In genomic region chr7:96187735-96188622, GRCh38 we compare ENCODE assay signal across 14 cellular contexts.
DNase-seq lines count a peak whose midpoint lies in the region; ATAC-seq and TF ChIP-seq lines count a peak whose summit lies in the region.
"Had no signal": no experiment of that assay in that cellular context is flagged by ENCODE, and none has a peak within 500 bp of the region (broad histone marks: within the 10 kb centered on the region; RNA-seq: fewer than 3 reads in every experiment).

No MANE protein-coding gene starts in this region.

- H3K9me3 ChIP-seq in adipocyte (ENCODE audit: control insufficient read depth, low read length): no peaks in the 10 kb centered on the region
- H3K9me3 ChIP-seq in mucosa of descending colon: no peaks in the 10 kb centered on the region
- H3K9me3 ChIP-seq: heart left ventricle, MG63 had no signal

- H3K27me3 ChIP-seq in adipocyte (replicated peaks; ENCODE audit: control insufficient read depth, insufficient read depth, low read length): no peaks in the 10 kb centered on the region
- H3K27me3 ChIP-seq: heart left ventricle, MG63 had no signal

- TF ChIP-seq CTCF in mucosa of descending colon (IDR thresholded peaks at IDR 0.05) (no peak), GM10248 (IDR thresholded peaks at IDR 0.05; ENCODE audit: control extremely low read depth, extremely low read depth, low read depth, missing control alignments) (no peak)

- H3K4me3 Mint-ChIP-seq in activated T-cell treated with anti-CD3 and anti-CD28 coated beads, Interleukin-2, amount 50 U/mL, for 4 hours: no peak overlapping the region
- no peak overlapping the region for H3K4me3 Mint-ChIP-seq in natural killer cell treated with Interleukin-12 subunit alpha and Interleukin-12 subunit beta and Interleukin-15 and Interleukin-18, amount 100 ng/mL, for 72 hours
- H3K4me3 Mint-ChIP-seq: T-helper 2 cell treated with Interferon-gamma antibody and Interleukin-4, amounts not matched to agents 5 μg/mL and 100 μg/mL, for 36 hours had no signal

- H3K36me3 ChIP-seq in adipocyte (ENCODE audit: control insufficient read depth, insufficient read depth, low read length, severe bottlenecking) (peaks cover 48% of the 10 kb centered on the region), mucosa of descending colon (ENCODE audit: low read depth) (no peaks in the 10 kb centered on the region)
- H3K36me3 ChIP-seq: MG63 had no signal

- peak; percentile 66 for ATAC-seq in mucosa of descending colon
- no peak for ATAC-seq in activated T-cell treated with anti-CD3 and anti-CD28 coated beads, Interleukin-2, amount 50 U/mL, for 4 hours
- no peak for ATAC-seq in natural killer cell treated with Interleukin-12 subunit alpha and Interleukin-12 subunit beta and Interleukin-15 and Interleukin-18, amount 100 ng/mL, for 72 hours

- intact Hi-C loops in mucosa of descending colon (cut with DNase I, micrococcal nuclease): no loop called here

- H3K4me1 Mint-ChIP-seq in activated T-cell treated with anti-CD3 and anti-CD28 coated beads, Interleukin-2, amount 50 U/mL, for 4 hours (ENCODE audit: low read depth): no peaks in the 10 kb centered on the region
- H3K4me1 Mint-ChIP-seq in natural killer cell treated with Interleukin-12 subunit alpha and Interleukin-12 subunit beta and Interleukin-15 and Interleukin-18, amount 100 ng/mL, for 72 hours (ENCODE audit: low read depth in 2 of 2): no peaks in the 10 kb centered on the region

- POLR2A ChIA-PET in GM10248 (lab: Yijun Ruan, JAX): no interaction called here

- no peaks in the 10 kb centered on the region for H3K27me3 Mint-ChIP-seq in activated T-cell treated with anti-CD3 and anti-CD28 coated beads, Interleukin-2, amount 50 U/mL, for 4 hours (ENCODE audit: low read depth)
- H3K27me3 Mint-ChIP-seq in natural killer cell treated with Interleukin-12 subunit alpha and Interleukin-12 subunit beta and Interleukin-15 and Interleukin-18, amount 100 ng/mL, for 72 hours: no peaks in the 10 kb centered on the region

- peak overlapping the region; percentile 53 for H3K9ac ChIP-seq in adipocyte (ENCODE audit: low read length)

- DNase-seq in AG08395 (ENCODE audit: low spot score) (peak; percentile 30), MV-4-11 (lab: John Stamatoyannopoulos, UW) (peak; percentile 4), adipocyte (ENCODE audit: low read depth) (peak; percentile 52), mucosa of descending colon (peak in 1 of 3 donors; percentile 2), GM10248 (ENCODE audit: extremely low spot score) (no peak)
- no peak for DNase-seq in activated T-cell treated with anti-CD3 and anti-CD28 coated beads, Interleukin-2, amount 50 U/mL, for 4 hours
- DNase-seq in natural killer cell treated with Interleukin-12 subunit alpha and Interleukin-12 subunit beta and Interleukin-15 and Interleukin-18, amount 100 ng/mL, for 72 hours (ENCODE audit: low spot score): no peak
- DNase-seq in activated CD4-positive, CD25-positive, alpha-beta regulatory T cell treated with anti-CD3 and anti-CD28 coated beads, Interleukin-2, amount 50 U/mL, for 72 hours: no peak
- DNase-seq: activated CD4-positive, alpha-beta T cell treated with anti-CD3 and anti-CD28 coated beads, Interleukin-2, amount 50 U/mL, for 48 hours; activated gamma-delta T cell; heart left ventricle; MG63; stimulated activated CD4-positive, alpha-beta T cell treated with anti-CD3 and anti-CD28 coated beads, Interleukin-15, amount 100 ng/mL, for 24 hours had no signal

- peak overlapping the region; percentile 65 for H3K4me3 ChIP-seq in adipocyte (ENCODE audit: low read length)
- no peak overlapping the region for H3K4me3 ChIP-seq in mucosa of descending colon
- H3K4me3 ChIP-seq: MG63 had no signal

- H3K36me3 Mint-ChIP-seq in activated T-cell treated with anti-CD3 and anti-CD28 coated beads, Interleukin-2, amount 50 U/mL, for 4 hours (ENCODE audit: insufficient read depth): peaks cover 46% of the 10 kb centered on the region
- peaks cover 10% of the 10 kb centered on the region for H3K36me3 Mint-ChIP-seq in natural killer cell treated with Interleukin-12 subunit alpha and Interleukin-12 subunit beta and Interleukin-15 and Interleukin-18, amount 100 ng/mL, for 72 hours

- peaks cover 23% of the 10 kb centered on the region for H3K4me1 ChIP-seq in adipocyte (ENCODE audit: control insufficient read depth, insufficient read depth, low read length)
- H3K4me1 ChIP-seq in mucosa of descending colon (ENCODE audit: low read depth): no peaks in the 10 kb centered on the region

- H3K9me3 Mint-ChIP-seq in activated T-cell treated with anti-CD3 and anti-CD28 coated beads, Interleukin-2, amount 50 U/mL, for 4 hours: no peaks in the 10 kb centered on the region
- no peaks in the 10 kb centered on the region for H3K9me3 Mint-ChIP-seq in natural killer cell treated with Interleukin-12 subunit alpha and Interleukin-12 subunit beta and Interleukin-15 and Interleukin-18, amount 100 ng/mL, for 72 hours
- H3K9me3 Mint-ChIP-seq: T-helper 2 cell treated with Interferon-gamma antibody and Interleukin-4, amounts not matched to agents 5 μg/mL and 100 μg/mL, for 36 hours had no signal

- CTCF ChIA-PET in GM10248 (lab: Yijun Ruan, JAX): interaction anchor here (0.9 to 1.9 kb wide), 2 partner anchors 9 to 19 kb away, joined by 3 to 4 read pairs; no protein-coding TSS in a partner anchor

- no peak overlapping the region for H3K27ac Mint-ChIP-seq in natural killer cell treated with Interleukin-12 subunit alpha and Interleukin-12 subunit beta and Interleukin-15 and Interleukin-18, amount 100 ng/mL, for 72 hours
- H3K27ac Mint-ChIP-seq: T-helper 2 cell treated with Interferon-gamma antibody and Interleukin-4, amounts not matched to agents 5 μg/mL and 100 μg/mL, for 36 hours had no signal

Comparison
In these comparisons a context has a peak if more than half of its experiments do, and no peak if none do; other contexts are left out.
1. DNase-seq: peak in AG08395 (single experiment), MV-4-11 (single experiment) and adipocyte (single experiment); none in activated T-cell treated with anti-CD3 and anti-CD28 coated beads, Interleukin-2, amount 50 U/mL, for 4 hours (single experiment), natural killer cell treated with Interleukin-12 subunit alpha and Interleukin-12 subunit beta and Interleukin-15 and Interleukin-18, amount 100 ng/mL, for 72 hours (single experiment), activated CD4-positive, CD25-positive, alpha-beta regulatory T cell treated with anti-CD3 and anti-CD28 coated beads, Interleukin-2, amount 50 U/mL, for 72 hours (single experiment) and GM10248 (single experiment).